ENCODE assay signal across 1 cellular context in the genomic region with DNA sequence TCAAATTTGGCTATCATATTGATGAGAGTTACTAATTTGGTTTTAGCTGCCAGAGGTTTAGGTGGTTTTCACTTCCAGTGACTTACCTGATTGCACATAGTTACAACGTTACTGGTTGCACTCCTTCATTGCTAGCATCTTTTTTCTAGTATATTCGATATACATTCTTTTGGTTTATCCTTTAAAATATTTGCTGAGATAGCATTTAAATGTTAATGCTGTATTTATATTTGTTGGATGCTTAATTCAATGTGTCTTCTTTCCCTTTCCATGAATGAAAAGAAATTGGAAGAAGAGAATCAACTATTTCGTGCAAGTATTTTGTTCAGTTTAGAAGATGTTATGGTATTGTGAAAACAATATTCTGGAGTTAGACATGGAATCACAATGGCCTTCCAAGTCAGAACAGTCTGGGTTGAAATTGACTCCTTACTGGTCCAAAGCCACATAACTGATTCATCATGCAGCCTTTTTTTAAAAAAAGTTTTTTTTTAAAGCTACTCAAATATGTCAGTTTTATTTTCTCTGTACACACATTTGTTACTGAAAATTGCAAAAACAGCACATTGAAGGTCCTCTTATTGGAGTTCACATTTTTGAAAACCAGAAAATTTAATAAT.
TF ChIP-seq lines count a peak whose summit lies in the region.

No MANE protein-coding gene starts in this region.

TF ChIP-seq in WTC11, 78 proteins besides CTCF, POLR2A, EP300 and RAD21 (continued from another document):
- TF ChIP-seq, protein P1, sequence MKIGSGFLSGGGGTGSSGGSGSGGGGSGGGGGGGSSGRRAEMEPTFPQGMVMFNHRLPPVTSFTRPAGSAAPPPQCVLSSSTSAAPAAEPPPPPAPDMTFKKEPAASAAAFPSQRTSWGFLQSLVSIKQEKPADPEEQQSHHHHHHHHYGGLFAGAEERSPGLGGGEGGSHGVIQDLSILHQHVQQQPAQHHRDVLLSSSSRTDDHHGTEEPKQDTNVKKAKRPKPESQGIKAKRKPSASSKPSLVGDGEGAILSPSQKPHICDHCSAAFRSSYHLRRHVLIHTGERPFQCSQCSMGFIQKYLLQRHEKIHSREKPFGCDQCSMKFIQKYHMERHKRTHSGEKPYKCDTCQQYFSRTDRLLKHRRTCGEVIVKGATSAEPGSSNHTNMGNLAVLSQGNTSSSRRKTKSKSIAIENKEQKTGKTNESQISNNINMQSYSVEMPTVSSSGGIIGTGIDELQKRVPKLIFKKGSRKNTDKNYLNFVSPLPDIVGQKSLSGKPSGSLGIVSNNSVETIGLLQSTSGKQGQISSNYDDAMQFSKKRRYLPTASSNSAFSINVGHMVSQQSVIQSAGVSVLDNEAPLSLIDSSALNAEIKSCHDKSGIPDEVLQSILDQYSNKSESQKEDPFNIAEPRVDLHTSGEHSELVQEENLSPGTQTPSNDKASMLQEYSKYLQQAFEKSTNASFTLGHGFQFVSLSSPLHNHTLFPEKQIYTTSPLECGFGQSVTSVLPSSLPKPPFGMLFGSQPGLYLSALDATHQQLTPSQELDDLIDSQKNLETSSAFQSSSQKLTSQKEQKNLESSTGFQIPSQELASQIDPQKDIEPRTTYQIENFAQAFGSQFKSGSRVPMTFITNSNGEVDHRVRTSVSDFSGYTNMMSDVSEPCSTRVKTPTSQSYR (CRISPR knock-in tag; IDR thresholded peaks at IDR 0.05), result no peak
- no peak for TF ChIP-seq ZNF219 (CRISPR knock-in tag; IDR thresholded peaks at IDR 0.05; ENCODE audit: borderline replicate concordance)
- no peak for TF ChIP-seq JAZF1 (CRISPR knock-in tag; IDR thresholded peaks at IDR 0.05)
- TF ChIP-seq ELF4 (CRISPR knock-in tag; IDR thresholded peaks at IDR 0.05; ENCODE audit: low read depth), result no peak
